Comparison of ENCODE assay signal across 22 cellular contexts in the genomic region with DNA sequence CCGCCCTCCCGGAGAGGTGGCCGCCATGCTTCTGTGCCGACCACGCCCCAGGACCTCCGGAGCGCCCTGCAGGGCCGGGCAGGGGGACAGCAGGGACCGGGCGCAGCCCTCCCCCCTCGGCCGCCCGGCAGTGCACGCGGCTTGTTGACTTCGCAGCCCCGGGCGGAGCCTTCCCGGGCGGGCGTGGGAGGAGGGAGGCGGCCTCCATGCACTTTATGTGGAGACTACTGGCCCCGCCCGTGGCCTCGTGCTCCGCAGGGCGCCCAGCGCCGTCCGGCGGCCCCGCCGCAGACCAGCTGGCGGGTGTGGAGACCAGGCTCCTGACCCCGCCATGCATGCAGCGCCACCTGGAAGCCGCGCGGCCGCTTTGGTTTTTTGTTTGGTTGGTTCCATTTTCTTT. TPM values are rescaled to one million over a fixed set of nuclear protein-coding genes. Genes with fewer than 3 reads are reported as not detected.
"Had no signal": no experiment of that assay in that cellular context is flagged by ENCODE, and none has a peak within 500 bp of the region (broad histone marks: within the 10 kb centered on the region; RNA-seq: fewer than 3 reads in every experiment).

No MANE protein-coding gene starts in this region.

- H3K4me3 ChIP-seq: breast epithelium, coronary artery, esophagus muscularis mucosa, heart left ventricle, smooth muscle cell had no signal

- H3K4me2 ChIP-seq: smooth muscle cell had no signal

- H3K9me3 ChIP-seq: breast epithelium, esophagus muscularis mucosa, heart left ventricle had no signal

- DNase-seq: activated B cell treated with CpG ODN at 0.5 μM for 24 hours; activated CD4-positive, alpha-beta memory T cell treated with anti-CD3 and anti-CD28 coated beads for 36 hours; activated CD4-positive, alpha-beta T cell treated with anti-CD3 and anti-CD28 coated beads for 48 hours; activated naive CD4-positive, alpha-beta T cell treated with anti-CD3 and anti-CD28 coated beads for 36 hours; activated naive CD8-positive, alpha-beta T cell treated with anti-CD3 and anti-CD28 coated beads, Interleukin-2, amount 10 ng/mL, durations not matched to agents 7 days and 5 days; activated T-cell treated with anti-CD3 and anti-CD28 coated beads, Interleukin-2, amount 50 U/mL, for 48 hours; amniotic stem cell; islet precursor cell; left cardiac atrium; nephron progenitor cell; nucleus accumbens; posterior cingulate gyrus; stimulated activated CD4-positive, alpha-beta T cell treated with anti-CD3 and anti-CD28 coated beads, Interleukin-15, amount 100 ng/mL, for 24 hours; T-helper 17 cell had no signal

- H3K27me3 ChIP-seq: breast epithelium, esophagus muscularis mucosa, heart left ventricle had no signal

- H3K27ac ChIP-seq: coronary artery, esophagus muscularis mucosa, heart left ventricle had no signal

- H3K4me1 ChIP-seq: breast epithelium had no signal

- ATAC-seq: heart left ventricle; left cardiac atrium; sciatic nerve; stimulated activated memory B cell treated with anti-CD40 and anti-IgM and Interleukin-4, amounts not matched to agents 10 μg/mL and 1 μg/mL and 100 μg/mL, for 72 hours; T-helper 17 cell had no signal

RNA-seq across cellular contexts. Expression of gene CBARP, which starts 10.2 kb away (rescaled TPM):
- total RNA-seq: mononuclear cell, T-helper 17 cell had no signal
